Comparison of ENCODE assay signal across 8 cellular contexts in the genomic region with DNA sequence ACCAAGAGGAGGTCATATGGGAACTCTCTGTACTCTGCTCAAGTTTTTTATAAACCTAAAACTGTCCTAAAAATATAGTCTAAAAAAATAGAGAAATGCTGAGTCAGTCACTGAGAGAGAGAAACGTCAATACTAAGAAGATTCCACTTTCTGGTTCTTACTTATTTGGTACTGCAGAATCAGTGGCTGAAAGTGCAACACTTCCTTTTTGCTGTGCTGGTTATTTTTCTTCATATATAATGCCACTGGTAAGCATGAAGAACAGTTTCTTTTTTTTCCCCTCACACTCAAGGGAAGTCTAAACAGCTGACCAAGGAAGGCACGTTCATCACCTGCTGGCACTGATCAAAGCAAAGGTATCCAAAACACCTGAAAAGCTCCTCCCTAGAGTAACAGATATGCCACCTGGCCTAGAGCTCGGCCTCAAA. TPM values are rescaled to one million over a fixed set of nuclear protein-coding genes. Genes with fewer than 3 reads are reported as not detected.
DNase-seq lines count a peak whose midpoint lies in the region; ATAC-seq and TF ChIP-seq lines count a peak whose summit lies in the region.
"Had no signal": no experiment of that assay in that cellular context is flagged by ENCODE, and none has a peak within 500 bp of the region (broad histone marks: within the 10 kb centered on the region; RNA-seq: fewer than 3 reads in every experiment).

No MANE protein-coding gene starts in this region.

- H3K36me3 Mint-ChIP-seq in activated T-helper 17 cell treated with anti-CD3 and anti-CD28 coated beads, Interleukin-2, amount 50 U/mL, for 72 hours (ENCODE audit: low read depth), result no peaks in the 10 kb centered on the region

- 76% methylated on average over 3 of the region's 3 CpGs for WGBS in smooth muscle cell (ENCODE audit: low lambda C conversion rate)
- WGBS in suprapubic skin, result 60% methylated on average over 3 of the region's 3 CpGs

- CTCF ChIA-PET in PC-3 (lab: Charles Lee), result no interaction called here

- no peaks in the 10 kb centered on the region for H3K9me2 ChIP-seq in PC-3 (replicated peaks; ENCODE audit: low read length)

- POLR2A ChIA-PET in PC-3 (lab: Charles Lee; ENCODE audit: unreplicated experiment), result no interaction called here

- peak overlapping the region; percentile 91 for H3K27ac Mint-ChIP-seq in activated T-helper 17 cell treated with anti-CD3 and anti-CD28 coated beads, Interleukin-2, amount 50 U/mL, for 72 hours

- peak overlapping the region; percentile 69 for H3K4me3 Mint-ChIP-seq in activated T-helper 17 cell treated with anti-CD3 and anti-CD28 coated beads, Interleukin-2, amount 50 U/mL, for 72 hours

- intact Hi-C loops in PC-3 (cut with micrococcal nuclease), result no loop called here

- H4K20me1 ChIP-seq in smooth muscle cell (ENCODE audit: low read depth) (no peaks in the 10 kb centered on the region), PC-3 (ENCODE audit: low read length) (no peaks in the 10 kb centered on the region)

- H3F3A ChIP-seq in smooth muscle cell (ENCODE audit: low read depth) (no peaks in the 10 kb centered on the region), PC-3 (ENCODE audit: low read length, unreplicated experiment) (no peaks in the 10 kb centered on the region)

- no peak for TF ChIP-seq POLR2A in suprapubic skin (IDR thresholded peaks at IDR 0.05)

- H3K27me3 ChIP-seq in smooth muscle cell (ENCODE audit: low read depth), result no peaks in the 10 kb centered on the region
- H3K27me3 ChIP-seq in suprapubic skin, result no peaks in the 10 kb centered on the region
- no peaks in the 10 kb centered on the region for H3K27me3 ChIP-seq in PC-3 (ENCODE audit: low read length)
- H3K27me3 ChIP-seq: pancreas had no signal

- no peaks in the 10 kb centered on the region for H3K27me3 Mint-ChIP-seq in activated T-helper 17 cell treated with anti-CD3 and anti-CD28 coated beads, Interleukin-2, amount 50 U/mL, for 72 hours

- H3K9ac ChIP-seq in smooth muscle cell (ENCODE audit: low read depth) (no peak overlapping the region), PC-3 (ENCODE audit: low read length) (no peak overlapping the region)

- peaks cover 14% of the 10 kb centered on the region for H3K4me1 Mint-ChIP-seq in activated T-helper 17 cell treated with anti-CD3 and anti-CD28 coated beads, Interleukin-2, amount 50 U/mL, for 72 hours

- DNase-seq in smooth muscle cell (lab: John Stamatoyannopoulos, UW; ENCODE audit: unreplicated experiment) (no peak), suprapubic skin (ENCODE audit: low spot score in 2 of 2) (no peak), SW 1271 (lab: John Stamatoyannopoulos, UW) (no peak), PC-3 (no peak)
- DNase-seq: pancreas had no signal

- H3K79me2 ChIP-seq in smooth muscle cell (ENCODE audit: low read depth) (no peaks in the 10 kb centered on the region), PC-3 (ENCODE audit: low read length) (no peaks in the 10 kb centered on the region)

- H3K27ac ChIP-seq in smooth muscle cell (ENCODE audit: low read depth) (peak overlapping the region; percentile 37), suprapubic skin (no peak overlapping the region), PC-3 (ENCODE audit: low read length) (no peak overlapping the region)

- H3K4me3 ChIP-seq in smooth muscle cell, result no peak overlapping the region
- H3K4me3 ChIP-seq in suprapubic skin, result no peak overlapping the region
- no peak overlapping the region for H3K4me3 ChIP-seq in PC-3 (ENCODE audit: low read length)
- H3K4me3 ChIP-seq: pancreas had no signal

- TF ChIP-seq CTCF in smooth muscle cell (IDR thresholded peaks at IDR 0.05; ENCODE audit: borderline replicate concordance, insufficient read depth, poor library complexity, severe bottlenecking), result no peak
- TF ChIP-seq CTCF in suprapubic skin (IDR thresholded peaks at IDR 0.05), result no peak
- no peak for TF ChIP-seq CTCF in PC-3 (conservative IDR thresholded peaks at IDR 0.05; ENCODE audit: low read depth, low read length)

- no peaks in the 10 kb centered on the region for H3K4me1 ChIP-seq in smooth muscle cell (ENCODE audit: low read depth)
- H3K4me1 ChIP-seq in suprapubic skin, result no peaks in the 10 kb centered on the region
- peaks cover 8% of the 10 kb centered on the region; the same call in 1 of the 2 replicates for H3K4me1 ChIP-seq in PC-3 (ENCODE audit: insufficient read depth, low read length)
- H3K4me1 ChIP-seq: pancreas had no signal

- no peaks in the 10 kb centered on the region for H3K9me3 Mint-ChIP-seq in activated T-helper 17 cell treated with anti-CD3 and anti-CD28 coated beads, Interleukin-2, amount 50 U/mL, for 72 hours

- H3K9me3 ChIP-seq in smooth muscle cell (replicated peaks; ENCODE audit: low read depth), result no peaks in the 10 kb centered on the region
- H3K9me3 ChIP-seq in suprapubic skin, result no peaks in the 10 kb centered on the region
- H3K9me3 ChIP-seq in PC-3 (ENCODE audit: low read length), result no peaks in the 10 kb centered on the region
- H3K9me3 ChIP-seq: pancreas had no signal

- no peaks in the 10 kb centered on the region for H3K36me3 ChIP-seq in smooth muscle cell (ENCODE audit: low read depth)
- no peaks in the 10 kb centered on the region for H3K36me3 ChIP-seq in suprapubic skin
- no peaks in the 10 kb centered on the region for H3K36me3 ChIP-seq in PC-3 (ENCODE audit: low read depth, low read length)
- H3K36me3 ChIP-seq: pancreas had no signal

- H2AFZ ChIP-seq in smooth muscle cell (ENCODE audit: low read depth) (no peak overlapping the region), PC-3 (ENCODE audit: low read length) (no peak overlapping the region)

- no peak overlapping the region for H3K4me2 ChIP-seq in smooth muscle cell
- H3K4me2 ChIP-seq in PC-3 (ENCODE audit: low read length), result no peak overlapping the region

- BruUV-seq in PC-3 (replicated peaks; lab: Mats Ljungman, UMichigan), result no TSS peak

- TF ChIP-seq EP300 in suprapubic skin (IDR thresholded peaks at IDR 0.05), result no peak

- ATAC-seq in GM19351 (IDR thresholded peaks at IDR 0.05; ENCODE audit: unreplicated experiment) (peak; percentile 83), HG02678 (IDR thresholded peaks at IDR 0.05; ENCODE audit: unreplicated experiment) (peak; percentile 87), PC-3 (no peak)
- peak; percentile 85 for ATAC-seq in activated T-helper 17 cell treated with anti-CD3 and anti-CD28 coated beads, Interleukin-2, amount 50 U/mL, for 72 hours (replicated peaks)

RNA-seq across cellular contexts. Expression of a gene that starts 44.3 kb away (rescaled TPM):
- 10 to 100 TPM; 20.6 to 62.0 TPM for total RNA-seq in activated T-helper 17 cell treated with anti-CD3 and anti-CD28 coated beads, Interleukin-2, amount 50 U/mL, for 72 hours
- total RNA-seq in smooth muscle cell (0.99 and 1.4 TPM in 2 replicates), suprapubic skin (10 to 100 TPM; 31.3 to 71.5 (median 34.6) TPM), PC-3 (2014; rRNA removed) (0.15 and 0.17 TPM in 2 replicates)
- polyA plus RNA-seq in smooth muscle cell, result 0.64 and 1.6 TPM in 2 replicates
